Comparison of ENCODE assay signal across 8 cellular contexts in the genomic region with DNA sequence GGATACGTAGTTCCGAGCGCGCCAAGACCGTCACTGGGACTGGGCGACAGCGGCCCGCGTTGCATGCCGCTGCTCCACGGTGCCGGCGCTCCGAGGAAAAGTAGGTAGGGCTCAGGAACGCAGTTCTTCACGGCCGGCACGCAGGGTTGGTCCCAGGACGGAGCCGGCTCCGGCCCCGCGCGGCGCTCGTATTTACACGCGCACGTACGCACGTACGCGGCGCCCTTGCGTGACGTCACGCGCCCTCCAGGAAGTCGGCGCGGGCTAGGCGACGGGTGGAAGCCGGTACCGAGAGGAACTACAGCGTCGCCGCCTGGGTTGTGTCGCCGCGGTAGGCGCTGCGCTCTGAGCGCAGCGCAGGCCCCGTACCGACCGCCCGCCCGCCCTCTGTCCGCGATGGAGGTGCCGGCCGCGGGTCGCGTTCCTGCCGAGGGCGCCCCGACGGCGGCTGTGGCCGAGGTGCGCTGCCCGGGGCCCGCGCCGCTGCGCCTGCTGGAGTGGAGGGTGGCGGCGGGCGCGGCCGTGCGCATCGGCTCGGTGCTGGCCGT.
A peak's percentile ranks its signal among the peaks of the same experiment; 100 is the strongest.
DNase-seq lines count a peak whose midpoint lies in the region; ATAC-seq and TF ChIP-seq lines count a peak whose summit lies in the region.

A gene with protein sequence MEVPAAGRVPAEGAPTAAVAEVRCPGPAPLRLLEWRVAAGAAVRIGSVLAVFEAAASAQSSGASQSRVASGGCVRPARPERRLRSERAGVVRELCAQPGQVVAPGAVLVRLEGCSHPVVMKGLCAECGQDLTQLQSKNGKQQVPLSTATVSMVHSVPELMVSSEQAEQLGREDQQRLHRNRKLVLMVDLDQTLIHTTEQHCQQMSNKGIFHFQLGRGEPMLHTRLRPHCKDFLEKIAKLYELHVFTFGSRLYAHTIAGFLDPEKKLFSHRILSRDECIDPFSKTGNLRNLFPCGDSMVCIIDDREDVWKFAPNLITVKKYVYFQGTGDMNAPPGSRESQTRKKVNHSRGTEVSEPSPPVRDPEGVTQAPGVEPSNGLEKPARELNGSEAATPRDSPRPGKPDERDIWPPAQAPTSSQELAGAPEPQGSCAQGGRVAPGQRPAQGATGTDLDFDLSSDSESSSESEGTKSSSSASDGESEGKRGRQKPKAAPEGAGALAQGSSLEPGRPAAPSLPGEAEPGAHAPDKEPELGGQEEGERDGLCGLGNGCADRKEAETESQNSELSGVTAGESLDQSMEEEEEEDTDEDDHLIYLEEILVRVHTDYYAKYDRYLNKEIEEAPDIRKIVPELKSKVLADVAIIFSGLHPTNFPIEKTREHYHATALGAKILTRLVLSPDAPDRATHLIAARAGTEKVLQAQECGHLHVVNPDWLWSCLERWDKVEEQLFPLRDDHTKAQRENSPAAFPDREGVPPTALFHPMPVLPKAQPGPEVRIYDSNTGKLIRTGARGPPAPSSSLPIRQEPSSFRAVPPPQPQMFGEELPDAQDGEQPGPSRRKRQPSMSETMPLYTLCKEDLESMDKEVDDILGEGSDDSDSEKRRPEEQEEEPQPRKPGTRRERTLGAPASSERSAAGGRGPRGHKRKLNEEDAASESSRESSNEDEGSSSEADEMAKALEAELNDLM (plus strand): TSS at position 252 of the 548 bp plus-strand sequence. CDS start 145 bp downstream, at position 397.

- peak within 1 kb of the TSS; percentile 93 for H3K27ac ChIP-seq in VCaP
- peak within 1 kb of the TSS; percentile 99 for H3K27ac ChIP-seq in caudate nucleus (ENCODE audit: low read depth, low read length)

- ATAC-seq in GM18868 (IDR thresholded peaks at IDR 0.05; ENCODE audit: unreplicated experiment) (peak; percentile 67), HG03097 (IDR thresholded peaks at IDR 0.05; ENCODE audit: low FRiP score, unreplicated experiment) (peak; percentile 61)

- TF ChIP-seq CTCF in AG04449 (IDR thresholded peaks at IDR 0.05; ENCODE audit: insufficient read depth, low read length, missing control alignments): no peak
- TF ChIP-seq CTCF in VCaP (conservative IDR thresholded peaks at IDR 0.05): no peak; the same call in 1 of the 2 replicates

- H3K4me3 ChIP-seq in AG04449 (ENCODE audit: low read depth, low read length): peak within 1 kb of the TSS; percentile 90

- CTCF ChIA-PET in AG04449 (lab: Yijun Ruan, JAX): interaction anchor here (1.4 to 2.0 kb wide), 2 partner anchors 13 to 299 kb away, joined by 4 to 5 read pairs; no protein-coding TSS in a partner anchor

- DNase-seq in AG04449 (ENCODE audit: low read depth, low spot score): no peak
- DNase-seq in NCI-H2227 (lab: John Stamatoyannopoulos, UW; ENCODE audit: unreplicated experiment): peak; percentile 95
- DNase-seq in caudate nucleus (lab: John Stamatoyannopoulos, UW): peak in 54 of 61 donors; percentile 63 to 97 (median 91)
- peak; percentile 95 for DNase-seq in iris pigment epithelial cell (ENCODE audit: low read depth)
- peak; percentile 77 to 78 for DNase-seq in stimulated activated CD4-positive, alpha-beta T cell treated with anti-CD3 and anti-CD28 coated beads, Interleukin-12 subunit alpha, Interleukin-12 subunit beta, amount 100 ng/mL, for 24 hours (ENCODE audit: low read depth in 2 of 2)

- POLR2A ChIA-PET in AG04449 (lab: Yijun Ruan, JAX): no interaction called here
